Comparison of ENCODE assay signal across 1 cellular context in the genomic region with DNA sequence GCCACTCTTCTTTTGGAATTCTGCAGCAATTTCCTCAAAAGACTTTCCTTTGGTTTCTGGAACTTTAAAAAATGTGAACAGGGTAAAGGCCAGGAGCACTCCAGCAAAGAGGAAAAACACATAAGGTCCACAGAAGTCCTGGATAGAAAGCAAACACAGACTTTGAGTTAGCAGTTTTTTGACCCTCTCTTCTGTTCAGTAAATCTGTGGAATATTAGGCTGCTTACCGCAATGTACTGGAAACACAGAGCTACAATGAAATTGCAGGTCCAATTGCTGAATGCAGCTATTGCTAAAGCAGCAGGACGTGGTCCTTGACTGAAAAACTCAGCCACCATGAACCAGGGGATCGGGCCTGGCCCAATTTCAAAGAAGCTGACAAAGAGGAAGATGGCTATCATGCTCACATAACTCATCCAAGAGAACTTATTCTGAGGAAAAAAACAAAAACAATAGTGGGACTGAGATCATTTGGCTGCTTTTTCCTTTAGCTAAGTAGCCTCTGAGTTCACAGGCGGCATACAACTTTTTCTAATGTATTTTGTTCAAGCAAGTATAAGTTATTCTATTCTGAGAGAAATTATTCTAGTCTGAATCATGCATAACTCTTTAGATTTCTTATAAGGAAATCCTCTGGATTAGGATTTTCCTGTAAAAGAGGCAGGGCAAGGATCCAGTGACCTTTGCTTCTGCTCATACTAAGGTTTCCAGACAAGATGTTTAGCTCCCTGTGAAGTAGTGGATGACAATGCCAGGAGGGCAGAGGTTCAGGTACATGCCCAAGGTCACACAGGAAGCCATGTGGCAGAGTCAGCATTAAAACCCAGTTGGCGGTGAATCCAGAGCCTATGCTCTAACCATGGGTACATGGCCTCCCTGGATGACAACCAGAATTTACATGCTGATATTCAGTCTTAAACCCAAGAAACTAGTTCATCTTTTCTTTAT.
TF ChIP-seq lines count a peak whose summit lies in the region.

No MANE protein-coding gene starts in this region.

TF ChIP-seq in GM23338, 12 proteins besides CTCF, POLR2A, EP300 and RAD21:
- TF ChIP-seq, protein P1, sequence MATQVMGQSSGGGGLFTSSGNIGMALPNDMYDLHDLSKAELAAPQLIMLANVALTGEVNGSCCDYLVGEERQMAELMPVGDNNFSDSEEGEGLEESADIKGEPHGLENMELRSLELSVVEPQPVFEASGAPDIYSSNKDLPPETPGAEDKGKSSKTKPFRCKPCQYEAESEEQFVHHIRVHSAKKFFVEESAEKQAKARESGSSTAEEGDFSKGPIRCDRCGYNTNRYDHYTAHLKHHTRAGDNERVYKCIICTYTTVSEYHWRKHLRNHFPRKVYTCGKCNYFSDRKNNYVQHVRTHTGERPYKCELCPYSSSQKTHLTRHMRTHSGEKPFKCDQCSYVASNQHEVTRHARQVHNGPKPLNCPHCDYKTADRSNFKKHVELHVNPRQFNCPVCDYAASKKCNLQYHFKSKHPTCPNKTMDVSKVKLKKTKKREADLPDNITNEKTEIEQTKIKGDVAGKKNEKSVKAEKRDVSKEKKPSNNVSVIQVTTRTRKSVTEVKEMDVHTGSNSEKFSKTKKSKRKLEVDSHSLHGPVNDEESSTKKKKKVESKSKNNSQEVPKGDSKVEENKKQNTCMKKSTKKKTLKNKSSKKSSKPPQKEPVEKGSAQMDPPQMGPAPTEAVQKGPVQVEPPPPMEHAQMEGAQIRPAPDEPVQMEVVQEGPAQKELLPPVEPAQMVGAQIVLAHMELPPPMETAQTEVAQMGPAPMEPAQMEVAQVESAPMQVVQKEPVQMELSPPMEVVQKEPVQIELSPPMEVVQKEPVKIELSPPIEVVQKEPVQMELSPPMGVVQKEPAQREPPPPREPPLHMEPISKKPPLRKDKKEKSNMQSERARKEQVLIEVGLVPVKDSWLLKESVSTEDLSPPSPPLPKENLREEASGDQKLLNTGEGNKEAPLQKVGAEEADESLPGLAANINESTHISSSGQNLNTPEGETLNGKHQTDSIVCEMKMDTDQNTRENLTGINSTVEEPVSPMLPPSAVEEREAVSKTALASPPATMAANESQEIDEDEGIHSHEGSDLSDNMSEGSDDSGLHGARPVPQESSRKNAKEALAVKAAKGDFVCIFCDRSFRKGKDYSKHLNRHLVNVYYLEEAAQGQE (IDR thresholded peaks at IDR 0.05; ENCODE audit: unreplicated experiment), result no peak
- no peak for TF ChIP-seq EZH2phosphoT487 (IDR thresholded peaks at IDR 0.05; ENCODE audit: unreplicated experiment)
- no peak for TF ChIP-seq NANOG (IDR thresholded peaks at IDR 0.05; ENCODE audit: borderline replicate concordance)
- no peak for TF ChIP-seq ZNF114 (CRISPR knock-in tag; IDR thresholded peaks at IDR 0.05)
- TF ChIP-seq ZNF331 (CRISPR knock-in tag; IDR thresholded peaks at IDR 0.05; ENCODE audit: low read depth), result no peak
- no peak for TF ChIP-seq EZH2 (IDR thresholded peaks at IDR 0.05; ENCODE audit: low read depth, unreplicated experiment)
- TF ChIP-seq STAT1 (IDR thresholded peaks at IDR 0.05; ENCODE audit: unreplicated experiment), result no peak
- no peak for TF ChIP-seq JUNB (IDR thresholded peaks at IDR 0.05; ENCODE audit: unreplicated experiment)
- TF ChIP-seq, protein P2, sequence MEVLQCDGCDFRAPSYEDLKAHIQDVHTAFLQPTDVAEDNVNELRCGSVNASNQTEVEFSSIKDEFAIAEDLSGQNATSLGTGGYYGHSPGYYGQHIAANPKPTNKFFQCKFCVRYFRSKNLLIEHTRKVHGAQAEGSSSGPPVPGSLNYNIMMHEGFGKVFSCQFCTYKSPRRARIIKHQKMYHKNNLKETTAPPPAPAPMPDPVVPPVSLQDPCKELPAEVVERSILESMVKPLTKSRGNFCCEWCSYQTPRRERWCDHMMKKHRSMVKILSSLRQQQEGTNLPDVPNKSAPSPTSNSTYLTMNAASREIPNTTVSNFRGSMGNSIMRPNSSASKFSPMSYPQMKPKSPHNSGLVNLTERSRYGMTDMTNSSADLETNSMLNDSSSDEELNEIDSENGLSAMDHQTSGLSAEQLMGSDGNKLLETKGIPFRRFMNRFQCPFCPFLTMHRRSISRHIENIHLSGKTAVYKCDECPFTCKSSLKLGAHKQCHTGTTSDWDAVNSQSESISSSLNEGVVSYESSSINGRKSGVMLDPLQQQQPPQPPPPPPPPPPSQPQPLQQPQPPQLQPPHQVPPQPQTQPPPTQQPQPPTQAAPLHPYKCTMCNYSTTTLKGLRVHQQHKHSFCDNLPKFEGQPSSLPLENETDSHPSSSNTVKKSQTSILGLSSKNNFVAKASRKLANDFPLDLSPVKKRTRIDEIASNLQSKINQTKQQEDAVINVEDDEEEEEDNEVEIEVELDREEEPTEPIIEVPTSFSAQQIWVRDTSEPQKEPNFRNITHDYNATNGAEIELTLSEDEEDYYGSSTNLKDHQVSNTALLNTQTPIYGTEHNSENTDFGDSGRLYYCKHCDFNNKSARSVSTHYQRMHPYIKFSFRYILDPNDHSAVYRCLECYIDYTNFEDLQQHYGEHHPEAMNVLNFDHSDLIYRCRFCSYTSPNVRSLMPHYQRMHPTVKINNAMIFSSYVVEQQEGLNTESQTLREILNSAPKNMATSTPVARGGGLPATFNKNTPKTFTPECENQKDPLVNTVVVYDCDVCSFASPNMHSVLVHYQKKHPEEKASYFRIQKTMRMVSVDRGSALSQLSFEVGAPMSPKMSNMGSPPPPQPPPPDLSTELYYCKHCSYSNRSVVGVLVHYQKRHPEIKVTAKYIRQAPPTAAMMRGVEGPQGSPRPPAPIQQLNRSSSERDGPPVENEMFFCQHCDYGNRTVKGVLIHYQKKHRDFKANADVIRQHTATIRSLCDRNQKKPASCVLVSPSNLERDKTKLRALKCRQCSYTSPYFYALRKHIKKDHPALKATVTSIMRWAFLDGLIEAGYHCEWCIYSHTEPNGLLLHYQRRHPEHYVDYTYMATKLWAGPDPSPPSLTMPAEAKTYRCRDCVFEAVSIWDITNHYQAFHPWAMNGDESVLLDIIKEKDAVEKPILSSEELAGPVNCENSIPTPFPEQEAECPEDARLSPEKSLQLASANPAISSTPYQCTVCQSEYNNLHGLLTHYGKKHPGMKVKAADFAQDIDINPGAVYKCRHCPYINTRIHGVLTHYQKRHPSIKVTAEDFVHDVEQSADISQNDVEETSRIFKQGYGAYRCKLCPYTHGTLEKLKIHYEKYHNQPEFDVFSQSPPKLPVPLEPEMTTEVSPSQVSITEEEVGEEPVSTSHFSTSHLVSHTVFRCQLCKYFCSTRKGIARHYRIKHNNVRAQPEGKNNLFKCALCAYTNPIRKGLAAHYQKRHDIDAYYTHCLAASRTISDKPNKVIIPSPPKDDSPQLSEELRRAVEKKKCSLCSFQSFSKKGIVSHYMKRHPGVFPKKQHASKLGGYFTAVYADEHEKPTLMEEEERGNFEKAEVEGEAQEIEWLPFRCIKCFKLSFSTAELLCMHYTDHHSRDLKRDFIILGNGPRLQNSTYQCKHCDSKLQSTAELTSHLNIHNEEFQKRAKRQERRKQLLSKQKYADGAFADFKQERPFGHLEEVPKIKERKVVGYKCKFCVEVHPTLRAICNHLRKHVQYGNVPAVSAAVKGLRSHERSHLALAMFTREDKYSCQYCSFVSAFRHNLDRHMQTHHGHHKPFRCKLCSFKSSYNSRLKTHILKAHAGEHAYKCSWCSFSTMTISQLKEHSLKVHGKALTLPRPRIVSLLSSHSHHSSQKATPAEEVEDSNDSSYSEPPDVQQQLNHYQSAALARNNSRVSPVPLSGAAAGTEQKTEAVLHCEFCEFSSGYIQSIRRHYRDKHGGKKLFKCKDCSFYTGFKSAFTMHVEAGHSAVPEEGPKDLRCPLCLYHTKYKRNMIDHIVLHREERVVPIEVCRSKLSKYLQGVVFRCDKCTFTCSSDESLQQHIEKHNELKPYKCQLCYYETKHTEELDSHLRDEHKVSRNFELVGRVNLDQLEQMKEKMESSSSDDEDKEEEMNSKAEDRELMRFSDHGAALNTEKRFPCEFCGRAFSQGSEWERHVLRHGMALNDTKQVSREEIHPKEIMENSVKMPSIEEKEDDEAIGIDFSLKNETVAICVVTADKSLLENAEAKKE (CRISPR knock-in tag; IDR thresholded peaks at IDR 0.05), result no peak
- TF ChIP-seq ETS1 (IDR thresholded peaks at IDR 0.05), result no peak
- no peak for TF ChIP-seq CREB1 (CRISPR knock-in tag; IDR thresholded peaks at IDR 0.05; ENCODE audit: low read depth)
- no peak for TF ChIP-seq POLR2AphosphoS5 (IDR thresholded peaks at IDR 0.05; ENCODE audit: low read depth)
